ENCODE assay signal across 10 cellular contexts in the genomic region with DNA sequence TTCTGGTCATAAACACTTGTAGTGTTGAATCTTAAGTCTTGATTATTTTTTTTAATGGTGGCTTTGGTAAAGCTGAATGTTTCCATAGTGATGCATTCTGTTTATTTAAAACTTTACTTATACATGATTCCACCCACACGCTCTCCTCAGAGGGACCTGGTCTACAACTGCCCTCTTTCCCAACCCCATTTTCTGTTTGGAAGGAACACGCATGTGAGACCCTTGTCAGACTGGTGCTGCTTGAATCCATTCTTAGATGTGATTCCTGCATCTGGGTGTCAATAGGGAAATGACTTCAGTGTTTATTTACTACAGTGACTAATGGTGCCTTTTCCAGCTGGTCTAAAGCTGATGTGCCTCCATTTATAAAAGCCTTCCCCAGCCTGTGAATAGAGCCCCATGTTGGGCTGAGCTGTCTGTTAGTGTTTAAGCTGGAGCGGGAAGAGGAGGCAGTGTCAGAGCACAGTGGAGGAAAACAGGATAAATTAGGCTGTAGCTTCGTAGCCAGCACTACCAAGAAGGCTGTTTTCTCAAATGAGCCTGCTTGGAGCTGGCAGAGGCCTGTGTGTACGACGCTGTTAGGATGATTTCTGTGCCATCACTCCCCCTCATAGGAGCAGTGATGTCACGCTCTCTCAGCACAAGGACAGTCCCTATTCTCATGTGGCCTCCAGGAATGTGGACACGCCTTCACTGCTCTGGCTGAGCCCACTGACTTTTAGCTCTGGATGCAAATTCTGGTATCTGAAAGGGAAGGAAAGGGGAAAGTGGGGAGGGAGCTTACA. TPM values are rescaled to one million over a fixed set of nuclear protein-coding genes. Genes with fewer than 3 reads are reported as not detected.
A peak's percentile ranks its signal among the peaks of the same experiment; 100 is the strongest.
DNase-seq lines count a peak whose midpoint lies in the region; ATAC-seq and TF ChIP-seq lines count a peak whose summit lies in the region.
"Had no signal": no experiment of that assay in that cellular context is flagged by ENCODE, and none has a peak within 500 bp of the region (broad histone marks: within the 10 kb centered on the region; RNA-seq: fewer than 3 reads in every experiment).

No MANE protein-coding gene starts in this region.

- H3K27ac Mint-ChIP-seq in activated CD8-positive, alpha-beta T cell treated with anti-CD3 and anti-CD28 coated beads, Interleukin-2, amount 10 ng/mL, durations not matched to agents 7 days and 5 days: no peak overlapping the region
- H3K27ac Mint-ChIP-seq: progenitor cell of endocrine pancreas had no signal

- no peaks in the 10 kb centered on the region for H3K36me3 ChIP-seq in KMS-11 (ENCODE audit: insufficient read depth)
- H3K36me3 ChIP-seq in right lobe of liver: peaks cover 0 to 9% (median 0%) of the 10 kb centered on the region in 4 donors

- H3K27ac ChIP-seq in KMS-11 (peak overlapping the region; percentile 82; the same call in 1 of the 2 replicates), right lobe of liver (peak overlapping the region; percentile 52 to 68 (median 58))

- CTCF ChIA-PET in GM10248 (lab: Yijun Ruan, JAX): interaction anchor here (0.7 to 2.0 kb wide), 6 partner anchors 10 to 72 kb away, joined by 3 to 5 read pairs (median 3); no protein-coding TSS in a partner anchor
- CTCF ChIA-PET in activated CD8-positive, alpha-beta T cell treated with anti-CD3 and anti-CD28 coated beads, Interleukin-2, amount 10 ng/mL, durations not matched to agents 7 days and 5 days (lab: Charles Lee): interaction anchor here (0.6 kb wide), 1 partner anchor 19 kb away, joined by 3 read pairs; the partner anchor contains the start of gene C11orf96

- H3K4me3 ChIP-seq in KMS-11 (IDR thresholded peaks at IDR 0.05; ENCODE audit: insufficient read depth, low read depth, low read length) (no peak overlapping the region), right lobe of liver (no peak overlapping the region)

- no peaks in the 10 kb centered on the region for H3K27me3 Mint-ChIP-seq in activated CD8-positive, alpha-beta T cell treated with anti-CD3 and anti-CD28 coated beads, Interleukin-2, amount 10 ng/mL, durations not matched to agents 7 days and 5 days (ENCODE audit: low read depth)
- H3K27me3 Mint-ChIP-seq: progenitor cell of endocrine pancreas had no signal

- no peak overlapping the region for H2AFZ ChIP-seq in KMS-11 (ENCODE audit: low read depth)

- no peaks in the 10 kb centered on the region for H3K9me3 Mint-ChIP-seq in activated CD8-positive, alpha-beta T cell treated with anti-CD3 and anti-CD28 coated beads, Interleukin-2, amount 10 ng/mL, durations not matched to agents 7 days and 5 days (ENCODE audit: insufficient read depth)

- H4K20me1 ChIP-seq in KMS-11 (ENCODE audit: insufficient read depth): no peaks in the 10 kb centered on the region

- in situ Hi-C loops in KBM-7 (cut with MboI; ENCODE audit: low pct_unique_long_range_greater_than_20kb, low sequenced_read_pairs): no loop called here

- H3K27me3 ChIP-seq in KMS-11 (ENCODE audit: insufficient read depth, low read depth) (no peaks in the 10 kb centered on the region), right lobe of liver (no peaks in the 10 kb centered on the region)

- no peak for TF ChIP-seq POLR2A in right lobe of liver (IDR thresholded peaks at IDR 0.05)

- H3K4me2 ChIP-seq in KMS-11: no peak overlapping the region; the same call in 1 of the 2 replicates

- H3K36me3 Mint-ChIP-seq in activated CD8-positive, alpha-beta T cell treated with anti-CD3 and anti-CD28 coated beads, Interleukin-2, amount 10 ng/mL, durations not matched to agents 7 days and 5 days (ENCODE audit: low read depth): peaks cover 19% of the 10 kb centered on the region

- H3K79me2 ChIP-seq in KMS-11 (ENCODE audit: insufficient read depth, low read depth): no peaks in the 10 kb centered on the region

- H3K9me3 ChIP-seq in right lobe of liver: no peaks in the 10 kb centered on the region

- no peak for TF ChIP-seq CTCF in KMS-11 (conservative IDR thresholded peaks at IDR 0.05; ENCODE audit: low read depth, low read length)
- TF ChIP-seq CTCF in right lobe of liver (IDR thresholded peaks at IDR 0.05): no peak
- TF ChIP-seq CTCF in GM10248 (IDR thresholded peaks at IDR 0.05; ENCODE audit: control extremely low read depth, extremely low read depth, low read depth, missing control alignments): no peak

- POLR2A ChIA-PET in GM10248 (lab: Yijun Ruan, JAX): no interaction called here
- POLR2A ChIA-PET in activated CD8-positive, alpha-beta T cell treated with anti-CD3 and anti-CD28 coated beads, Interleukin-2, amount 10 ng/mL, durations not matched to agents 7 days and 5 days (lab: Charles Lee): no interaction called here

- intact Hi-C loops in right lobe of liver (cut with DNase I): no loop called here

- DNase-seq in dermis blood vessel endothelial cell (peak; percentile 80), right lobe of liver (no peak), stromal cell of bone marrow (ENCODE audit: low read depth) (peak; percentile 55), GM10248 (ENCODE audit: extremely low spot score) (no peak), DMS79 (lab: John Stamatoyannopoulos, UW) (no peak), KBM-7 (no peak)
- no peak for DNase-seq in activated CD8-positive, alpha-beta T cell treated with anti-CD3 and anti-CD28 coated beads, Interleukin-2, amount 10 ng/mL, durations not matched to agents 7 days and 5 days
- DNase-seq: activated naive CD4-positive, alpha-beta T cell treated with Interleukin-2 at 50 U/mL for 16 hours had no signal

- H3K4me1 Mint-ChIP-seq in activated CD8-positive, alpha-beta T cell treated with anti-CD3 and anti-CD28 coated beads, Interleukin-2, amount 10 ng/mL, durations not matched to agents 7 days and 5 days (ENCODE audit: low read depth): peaks cover 5% of the 10 kb centered on the region

- H3K4me1 ChIP-seq in KMS-11 (ENCODE audit: low read depth, poor library complexity, severe bottlenecking): peaks cover 65% of the 10 kb centered on the region
- H3K4me1 ChIP-seq in right lobe of liver: peaks cover 0 to 27% (median 0%) of the 10 kb centered on the region in 4 donors

- no peak overlapping the region for H3K9ac ChIP-seq in KMS-11

- no peak overlapping the region for H3K4me3 Mint-ChIP-seq in activated CD8-positive, alpha-beta T cell treated with anti-CD3 and anti-CD28 coated beads, Interleukin-2, amount 10 ng/mL, durations not matched to agents 7 days and 5 days

- 70% methylated on average over 6 of the region's 8 CpGs for WGBS in right lobe of liver (ENCODE audit: insufficient coverage, low coverage, low lambda C conversion rate, missing lambda C conversion rate)

- peak; percentile 14 to 34 (median 18) for ATAC-seq in right lobe of liver
- no peak for ATAC-seq in activated CD8-positive, alpha-beta T cell treated with anti-CD3 and anti-CD28 coated beads, Interleukin-2, amount 10 ng/mL, durations not matched to agents 7 days and 5 days

RNA-seq across cellular contexts. Expression of gene C11orf96, which starts 18.9 kb away (rescaled TPM):
- total RNA-seq in dermis blood vessel endothelial cell (5.5 and 8.7 TPM in 2 replicates), right lobe of liver (100 to 1,000 TPM in 1 of 6 experiments, 10 to 100 TPM in 2, 1 to 10 TPM in 3; 5.4 to 115 (median 27.7) TPM)
- 1 to 10 TPM in 1 of 2 experiments, under 1 TPM in 1; 0.55 to 1.1 TPM for total RNA-seq in activated CD8-positive, alpha-beta T cell treated with anti-CD3 and anti-CD28 coated beads, Interleukin-2, amount 10 ng/mL, durations not matched to agents 7 days and 5 days

RNA-seq across cellular contexts. Expression of gene ALKBH3, which starts 42.9 kb away (rescaled TPM):
- total RNA-seq in dermis blood vessel endothelial cell: 27.4 and 40.0 TPM in 2 replicates
- total RNA-seq in right lobe of liver: 10 to 100 TPM; 11.2 to 20.2 (median 17.0) TPM
- total RNA-seq in activated CD8-positive, alpha-beta T cell treated with anti-CD3 and anti-CD28 coated beads, Interleukin-2, amount 10 ng/mL, durations not matched to agents 7 days and 5 days: 10 to 100 TPM; 43.7 to 49.1 TPM

Comparison
In these comparisons a context has a peak if more than half of its experiments do, and no peak if none do; other contexts are left out.
1. DNase-seq: peak in dermis blood vessel endothelial cell (single experiment) and stromal cell of bone marrow (single experiment); none in right lobe of liver (0 of 3), GM10248 (single experiment), DMS79 (single experiment), activated CD8-positive, alpha-beta T cell treated with anti-CD3 and anti-CD28 coated beads, Interleukin-2, amount 10 ng/mL, durations not matched to agents 7 days and 5 days (single experiment) and KBM-7 (single experiment).